ENCODE assay signal across 19 cellular contexts in genomic region chr14:48111151-48111550, GRCh38.
"Had no signal": no experiment of that assay in that cellular context is flagged by ENCODE, and none has a peak within 500 bp of the region (broad histone marks: within the 10 kb centered on the region; RNA-seq: fewer than 3 reads in every experiment).

No MANE protein-coding gene starts in this region.

- H3K4me3 ChIP-seq: colonic mucosa, esophagus muscularis mucosa, gastrocnemius medialis, heart right ventricle, left lung, lower lobe of right lung had no signal

- DNase-seq: colonic mucosa; cortex of kidney; effector CD8-positive, alpha-beta T cell; effector memory CD8-positive, alpha-beta T cell; endodermal cell; foreskin melanocyte; gastrocnemius medialis; glutamatergic neuron; head of caudate nucleus; heart right ventricle; hippocampal formation; left cardiac atrium; left lung; left ventricle myocardium superior; lower lobe of right lung; mesendoderm; midbrain; naive thymus-derived CD4-positive, alpha-beta T cell had no signal

- H3K4me1 ChIP-seq: colonic mucosa, esophagus muscularis mucosa, gastrocnemius medialis, heart right ventricle, left lung, lower lobe of right lung had no signal

- H3K27me3 ChIP-seq: colonic mucosa, esophagus muscularis mucosa, gastrocnemius medialis, heart right ventricle, left lung had no signal

- H3K9me3 ChIP-seq: esophagus muscularis mucosa, gastrocnemius medialis, heart right ventricle, left lung, lower lobe of right lung had no signal

- H3K27ac ChIP-seq: colonic mucosa, esophagus muscularis mucosa, gastrocnemius medialis, heart right ventricle, left lung, lower lobe of right lung had no signal

- H3K36me3 ChIP-seq: colonic mucosa, esophagus muscularis mucosa, gastrocnemius medialis, heart right ventricle, left lung, lower lobe of right lung had no signal
